ENCODE assay signal across 9 cellular contexts in genomic region chr3:194069421-194070219, GRCh38.
DNase-seq lines count a peak whose midpoint lies in the region; ATAC-seq and TF ChIP-seq lines count a peak whose summit lies in the region.
"Had no signal": no experiment of that assay in that cellular context is flagged by ENCODE, and none has a peak within 500 bp of the region (broad histone marks: within the 10 kb centered on the region; RNA-seq: fewer than 3 reads in every experiment).

No MANE protein-coding gene starts in this region.

- peak overlapping the region; percentile 16 for H3K27ac Mint-ChIP-seq in osteocyte (ENCODE audit: unreplicated experiment)

- H3K36me3 Mint-ChIP-seq in osteocyte (ENCODE audit: unreplicated experiment) = peaks cover 12% of the 10 kb centered on the region

- H3K4me3 ChIP-seq in cardiac fibroblast (replicated peaks in 1 of 2; ENCODE audit: low read depth in 2 of 2, low read length in 2 of 2) = no peak overlapping the region

- H3K4me1 Mint-ChIP-seq in osteocyte (ENCODE audit: unreplicated experiment) = peaks cover 17% of the 10 kb centered on the region

- ATAC-seq in HG03469 (IDR thresholded peaks at IDR 0.05; ENCODE audit: unreplicated experiment) = no peak

- H3K9me3 Mint-ChIP-seq in osteocyte (ENCODE audit: unreplicated experiment) = peaks cover 25% of the 10 kb centered on the region

- TF ChIP-seq CTCF in cardiac fibroblast (IDR thresholded peaks at IDR 0.05; ENCODE audit: low read depth, low read length) (no peak), osteocyte (IDR thresholded peaks at IDR 0.05) (no peak)

- peaks cover 21% of the 10 kb centered on the region for H3K27me3 Mint-ChIP-seq in osteocyte (ENCODE audit: unreplicated experiment)

- H3K4me3 Mint-ChIP-seq in osteocyte (ENCODE audit: unreplicated experiment) = no peak overlapping the region

- DNase-seq in EL (peak; percentile 25), NOMO-1 treated with DMSO at 0.1 percent for 48 hours (lab: John Stamatoyannopoulos, UW; ENCODE audit: unreplicated experiment) (peak; percentile 43), cardiac fibroblast (ENCODE audit: low read depth in 2 of 2) (peak; percentile 49 to 63), osteocyte (ENCODE audit: extremely low spot score, unreplicated experiment) (no peak), KG1 (lab: John Stamatoyannopoulos, UW) (no peak)
- DNase-seq in activated CD4-positive, CD25-positive, alpha-beta regulatory T cell treated with anti-CD3 and anti-CD28 coated beads, Interleukin-2, amount 50 U/mL, for 72 hours = no peak
- no peak for DNase-seq in stimulated activated naive CD4-positive, alpha-beta T cell treated with Interleukin-2 at 50 U/mL for 16 hours (lab: John Stamatoyannopoulos, UW)
- DNase-seq: stimulated activated CD8-positive, alpha-beta memory T cell treated with anti-CD3 and anti-CD28 coated beads, Interleukin-4, amount 100 ng/mL, for 48 hours had no signal

Comparison
In these comparisons a context has a peak if more than half of its experiments do, and no peak if none do; other contexts are left out.
1. DNase-seq: peak in EL (single experiment), NOMO-1 treated with DMSO at 0.1 percent for 48 hours (single experiment) and cardiac fibroblast (2 of 2); none in osteocyte (single experiment), KG1 (single experiment), activated CD4-positive, CD25-positive, alpha-beta regulatory T cell treated with anti-CD3 and anti-CD28 coated beads, Interleukin-2, amount 50 U/mL, for 72 hours (single experiment) and stimulated activated naive CD4-positive, alpha-beta T cell treated with Interleukin-2 at 50 U/mL for 16 hours (single experiment).